ENCODE assay signal across 18 cellular contexts in genomic region chr1:236938745-236939144, GRCh38.
DNase-seq lines count a peak whose midpoint lies in the region; ATAC-seq and TF ChIP-seq lines count a peak whose summit lies in the region.
"Had no signal": no experiment of that assay in that cellular context is flagged by ENCODE, and none has a peak within 500 bp of the region (broad histone marks: within the 10 kb centered on the region; RNA-seq: fewer than 3 reads in every experiment).

No MANE protein-coding gene starts in this region.

- H3K4me3 Mint-ChIP-seq in neural progenitor cell: no peak overlapping the region
- H3K4me3 Mint-ChIP-seq in naive thymus-derived CD4-positive, alpha-beta T cell: no peak overlapping the region
- H3K4me3 Mint-ChIP-seq: B cell, CD14-positive monocyte, IgD-negative memory B cell had no signal

- peaks cover 10% of the 10 kb centered on the region for H3K9me3 Mint-ChIP-seq in neural progenitor cell
- H3K9me3 Mint-ChIP-seq in naive thymus-derived CD4-positive, alpha-beta T cell: peaks cover 0 to 5% (median 0%) of the 10 kb centered on the region in 11 donors

- 0 out of 2 replicates have a peak, but pooled peaks cover 2% of the 10 kb centered on the region for H3K27me3 ChIP-seq in Panc1 (ENCODE audit: control insufficient read depth, insufficient read depth, low read length)
- no peaks in the 10 kb centered on the region for H3K27me3 ChIP-seq in neural progenitor cell
- H3K27me3 ChIP-seq in naive thymus-derived CD4-positive, alpha-beta T cell (ENCODE audit: control insufficient read depth in 2 of 2, insufficient read depth in 2 of 2, low read length in 2 of 2): peaks cover 0 to 6% of the 10 kb centered on the region in 2 donors

- H3K27ac ChIP-seq in Panc1 (ENCODE audit: low read length): no peak overlapping the region
- no peak overlapping the region for H3K27ac ChIP-seq in neural progenitor cell
- no peak overlapping the region for H3K27ac ChIP-seq in naive thymus-derived CD4-positive, alpha-beta T cell (ENCODE audit: low read depth, low read length)
- H3K27ac ChIP-seq: A549 had no signal

- CTCF ChIA-PET in Panc1 (lab: Charles Lee): no interaction called here
- CTCF ChIA-PET in naive thymus-derived CD4-positive, alpha-beta T cell (lab: Charles Lee): no interaction called here

- H3F3A ChIP-seq in neural progenitor cell (ENCODE audit: low read depth): no peaks in the 10 kb centered on the region

- TF ChIP-seq CTCF in Panc1 (IDR thresholded peaks at IDR 0.05) (no peak), neural progenitor cell (IDR thresholded peaks at IDR 0.05) (no peak), mucosa of descending colon (IDR thresholded peaks at IDR 0.05) (no peak)

- H4K20me1 ChIP-seq in neural progenitor cell (ENCODE audit: low read depth): no peaks in the 10 kb centered on the region

- peak overlapping the region; percentile 52 for H2AFZ ChIP-seq in neural progenitor cell (replicated peaks)

- no peaks in the 10 kb centered on the region for H3K36me3 ChIP-seq in Panc1 (ENCODE audit: control insufficient read depth, insufficient read depth, low read length)
- no peaks in the 10 kb centered on the region for H3K36me3 ChIP-seq in neural progenitor cell
- no peaks in the 10 kb centered on the region for H3K36me3 ChIP-seq in mucosa of descending colon (ENCODE audit: low read depth)
- no peaks in the 10 kb centered on the region for H3K36me3 ChIP-seq in naive thymus-derived CD4-positive, alpha-beta T cell (ENCODE audit: control insufficient read depth in 2 of 3, insufficient read depth in 3 of 3, low read length in 3 of 3)

- no peak overlapping the region for H3K4me2 ChIP-seq in neural progenitor cell
- H3K4me2 ChIP-seq: A549 had no signal

- H3K9me3 ChIP-seq in Panc1 (ENCODE audit: control insufficient read depth, insufficient read depth, low read depth, low read length): no peaks in the 10 kb centered on the region
- H3K9me3 ChIP-seq in neural progenitor cell (ENCODE audit: low read depth): no peaks in the 10 kb centered on the region
- H3K9me3 ChIP-seq in mucosa of descending colon: no peaks in the 10 kb centered on the region
- no peaks in the 10 kb centered on the region for H3K9me3 ChIP-seq in naive thymus-derived CD4-positive, alpha-beta T cell (ENCODE audit: control insufficient read depth in 2 of 3, low read length in 3 of 3)
- H3K9me3 ChIP-seq: A549 had no signal

- POLR2A ChIA-PET in Panc1 (lab: Charles Lee): no interaction called here
- POLR2A ChIA-PET in naive thymus-derived CD4-positive, alpha-beta T cell (lab: Charles Lee): no interaction called here

- H3K27ac Mint-ChIP-seq in neural progenitor cell: no peak overlapping the region
- H3K27ac Mint-ChIP-seq in naive thymus-derived CD4-positive, alpha-beta T cell: no peak overlapping the region
- H3K27ac Mint-ChIP-seq: B cell, CD14-positive monocyte, IgD-negative memory B cell had no signal

- DNase-seq in ELF-1 (ENCODE audit: low read depth, low spot score) (peak; percentile 13), Panc1 (ENCODE audit: low read depth, low spot score) (no peak), head of caudate nucleus (peak in 38 of 42 donors; percentile 7 to 85 (median 48)), neural progenitor cell (ENCODE audit: low spot score) (no peak), KBM-7 (no peak), mucosa of descending colon (no peak)
- DNase-seq in naive thymus-derived CD4-positive, alpha-beta T cell: no peak
- DNase-seq in activated effector memory CD4-positive, alpha-beta T cell treated with anti-CD3 and anti-CD28 coated beads, Interleukin-2, amount 50 U/mL, for 16 hours: no peak
- DNase-seq: GDM1, GOT3, Kasumi-1, NCI-H1694, NCI-H446, NCI-H526 had no signal

- BruUV-seq in Panc1 (replicated peaks; lab: Mats Ljungman, UMichigan): no TSS peak

- in situ Hi-C loops in Panc1 (cut with HindIII; ENCODE audit: low pct_unique_long_range_greater_than_20kb, low sequenced_read_pairs) (no loop called here), KBM-7 (cut with MboI; ENCODE audit: low pct_unique_long_range_greater_than_20kb, low sequenced_read_pairs) (no loop called here)

- H3K4me1 ChIP-seq in Panc1 (ENCODE audit: control insufficient read depth, insufficient read depth, low read length) (no peaks in the 10 kb centered on the region), neural progenitor cell (no peaks in the 10 kb centered on the region), mucosa of descending colon (ENCODE audit: low read depth) (no peaks in the 10 kb centered on the region)
- H3K4me1 ChIP-seq in naive thymus-derived CD4-positive, alpha-beta T cell (ENCODE audit: control insufficient read depth in 2 of 2, insufficient read depth in 2 of 2, low read length in 2 of 2): no peaks in the 10 kb centered on the region
- H3K4me1 ChIP-seq: A549 had no signal

- H3K9ac ChIP-seq in neural progenitor cell: no peak overlapping the region

- H3K27me3 Mint-ChIP-seq in neural progenitor cell (ENCODE audit: insufficient read depth, low read depth): peaks cover 2% of the 10 kb centered on the region
- peaks cover 2 to 16% (median 11%) of the 10 kb centered on the region in 5 donors for H3K27me3 Mint-ChIP-seq in naive thymus-derived CD4-positive, alpha-beta T cell

- H3K36me3 Mint-ChIP-seq in neural progenitor cell: no peaks in the 10 kb centered on the region
- no peaks in the 10 kb centered on the region for H3K36me3 Mint-ChIP-seq in naive thymus-derived CD4-positive, alpha-beta T cell
- H3K36me3 Mint-ChIP-seq: CD14-positive monocyte, IgD-negative memory B cell had no signal

- ATAC-seq in Panc1 (peak; percentile 38; the same call in 1 of the 2 replicates), mucosa of descending colon (no peak)
- no peak for ATAC-seq in naive thymus-derived CD4-positive, alpha-beta T cell
- ATAC-seq: A549 had no signal

- no peaks in the 10 kb centered on the region for H3K4me1 Mint-ChIP-seq in neural progenitor cell
- no peaks in the 10 kb centered on the region for H3K4me1 Mint-ChIP-seq in naive thymus-derived CD4-positive, alpha-beta T cell
- H3K4me1 Mint-ChIP-seq: B cell, CD14-positive monocyte, IgD-negative memory B cell had no signal

- intact Hi-C loops in Panc1 (cut with micrococcal nuclease; ENCODE audit: unreplicated experiment): no loop called here
- intact Hi-C loops in head of caudate nucleus (cut with DNase I): no loop called here
- intact Hi-C loops in mucosa of descending colon (cut with DNase I, micrococcal nuclease): no loop called here
- intact Hi-C loops in naive thymus-derived CD4-positive, alpha-beta T cell (cut with micrococcal nuclease): no loop called here

- H3K79me2 ChIP-seq in neural progenitor cell (ENCODE audit: low read depth): no peaks in the 10 kb centered on the region

- H3K4me3 ChIP-seq in Panc1 (ENCODE audit: low read depth in 2 of 2, low read length in 2 of 2): no peak overlapping the region
- H3K4me3 ChIP-seq in neural progenitor cell: no peak overlapping the region
- H3K4me3 ChIP-seq in mucosa of descending colon: no peak overlapping the region
- H3K4me3 ChIP-seq in naive thymus-derived CD4-positive, alpha-beta T cell (ENCODE audit: low read length): no peak overlapping the region
- H3K4me3 ChIP-seq: A549 had no signal

Comparison
In these comparisons a context has a peak if more than half of its experiments do, and no peak if none do; other contexts are left out.
1. DNase-seq: peak in ELF-1 (single experiment) and head of caudate nucleus (38 of 42); none in Panc1 (single experiment), neural progenitor cell (single experiment), KBM-7 (single experiment), mucosa of descending colon (0 of 3), naive thymus-derived CD4-positive, alpha-beta T cell (0 of 9) and activated effector memory CD4-positive, alpha-beta T cell treated with anti-CD3 and anti-CD28 coated beads, Interleukin-2, amount 50 U/mL, for 16 hours (single experiment).